ENCODE assay signal across 1 cellular context in genomic region chr7:4450483-4450882, GRCh38.
TF ChIP-seq lines count a peak whose summit lies in the region.

No MANE protein-coding gene starts in this region.

TF ChIP-seq in GM23338, 12 proteins besides CTCF, POLR2A, EP300 and RAD21 (continued from another document):
- TF ChIP-seq EZH2phosphoT487 (IDR thresholded peaks at IDR 0.05; ENCODE audit: unreplicated experiment): no peak
- TF ChIP-seq ZNF114 (CRISPR knock-in tag; IDR thresholded peaks at IDR 0.05): no peak
- TF ChIP-seq EZH2 (IDR thresholded peaks at IDR 0.05; ENCODE audit: low read depth, unreplicated experiment): no peak
- TF ChIP-seq REST (IDR thresholded peaks at IDR 0.05; ENCODE audit: unreplicated experiment): no peak
- no peak for TF ChIP-seq NANOG (IDR thresholded peaks at IDR 0.05; ENCODE audit: borderline replicate concordance)
- TF ChIP-seq JUNB (IDR thresholded peaks at IDR 0.05; ENCODE audit: unreplicated experiment): no peak
- no peak for TF ChIP-seq STAT1 (IDR thresholded peaks at IDR 0.05; ENCODE audit: unreplicated experiment)
- no peak for TF ChIP-seq ZNF331 (CRISPR knock-in tag; IDR thresholded peaks at IDR 0.05; ENCODE audit: low read depth)
- no peak for TF ChIP-seq CREB1 (CRISPR knock-in tag; IDR thresholded peaks at IDR 0.05; ENCODE audit: low read depth)
